ENCODE assay signal across 23 cellular contexts in the genomic region with DNA sequence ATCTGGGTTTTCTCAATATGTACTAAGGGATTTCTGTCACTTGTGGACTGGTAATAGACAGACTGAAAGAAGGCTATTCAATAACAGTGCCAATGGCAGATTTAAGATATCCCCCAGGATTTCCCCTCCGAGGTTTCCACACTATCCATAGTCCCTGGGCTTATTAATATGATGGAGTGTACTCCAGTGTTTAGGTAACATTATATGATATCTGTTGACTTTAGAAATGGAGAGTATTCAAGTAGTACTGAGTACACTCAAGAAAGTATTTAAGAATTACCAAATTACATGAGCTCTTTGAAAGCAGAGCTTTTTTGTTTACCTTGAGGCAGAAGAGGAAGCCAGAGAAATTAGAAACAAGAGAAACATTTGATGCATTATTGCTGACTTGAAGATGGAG. TPM values are rescaled to one million over a fixed set of nuclear protein-coding genes. Genes with fewer than 3 reads are reported as not detected.
"Had no signal": no experiment of that assay in that cellular context is flagged by ENCODE, and none has a peak within 500 bp of the region (broad histone marks: within the 10 kb centered on the region; RNA-seq: fewer than 3 reads in every experiment).

No MANE protein-coding gene starts in this region.

- DNase-seq: activated B cell treated with CpG ODN at 0.5 μM for 24 hours; activated CD4-positive, alpha-beta T cell treated with anti-CD3 and anti-CD28 coated beads for 1 hour; activated CD4-positive, alpha-beta T cell treated with anti-CD3 and anti-CD28 coated beads, Interleukin-2, amount 50 U/mL, for 48 hours; activated CD8-positive, alpha-beta memory T cell treated with anti-CD3 and anti-CD28 coated beads, Interleukin-2, amount 10 ng/mL, durations not matched to agents 7 days and 5 days; activated gamma-delta T cell treated with Interleukin-2 at 50 U/mL for 16 hours; activated naive CD4-positive, alpha-beta T cell treated with anti-CD3 and anti-CD28 coated beads, Interleukin-2, amount 10 ng/mL, durations not matched to agents 7 days and 5 days; activated naive CD8-positive, alpha-beta T cell treated with anti-CD3 and anti-CD28 coated beads for 36 hours; activated T-cell treated with anti-CD3 and anti-CD28 coated beads, Interleukin-2, amount 50 U/mL, for 24 hours; anterior cingulate cortex; cerebellar nuclear complex; Kasumi-1; KBM-7; NCI-H1105 treated with DMSO at 0.1 percent for 48 hours; NCI-H1694 treated with DMSO at 0.1 percent for 48 hours; NCI-H2081 treated with DMSO at 0.1 percent for 48 hours; NCI-H510A treated with DMSO at 0.1 percent for 48 hours; NCI-H69; SIG-M5; T-helper 17 cell; T-helper 9 cell had no signal

RNA-seq across cellular contexts. Expression of a gene that starts 27.5 kb away (rescaled TPM):
- total RNA-seq: activated B cell treated with CpG ODN at 0.5 μM for 24 hours; activated CD4-positive, alpha-beta T cell treated with anti-CD3 and anti-CD28 coated beads, Interleukin-2, amount 10 ng/mL, durations not matched to agents 24 days and 14 days; activated T-helper 17 cell treated with anti-CD3 and anti-CD28 coated beads, Interleukin-2, amount 50 U/mL, for 72 hours; T-helper 17 cell had no signal
- polyA plus RNA-seq: adipose tissue had no signal
